Comparison of ENCODE assay signal across 1 cellular context in the genomic region with DNA sequence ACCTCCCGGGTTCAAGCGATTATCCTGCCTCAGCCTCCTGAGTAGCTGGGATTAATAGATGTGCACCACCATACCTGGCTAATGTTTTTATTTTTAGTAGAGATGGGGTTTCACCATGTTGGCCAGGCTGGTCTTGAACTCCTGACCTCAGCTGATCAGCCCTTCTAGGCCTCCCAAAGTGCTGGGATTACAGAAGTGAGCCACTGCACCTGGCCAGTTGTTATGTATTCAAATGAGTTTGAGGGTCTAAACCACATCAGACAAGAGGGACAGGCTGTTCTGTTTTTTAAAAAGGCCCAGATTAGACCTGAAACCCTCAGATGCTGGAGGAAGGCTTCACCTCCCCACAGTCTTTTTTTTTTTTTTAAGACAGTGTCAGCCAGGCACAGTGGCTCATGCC.
A peak's percentile ranks its signal among the peaks of the same experiment; 100 is the strongest.
TF ChIP-seq lines count a peak whose summit lies in the region.

No MANE protein-coding gene starts in this region.

TF ChIP-seq in GM12878, 131 proteins besides CTCF, POLR2A, EP300 and RAD21 (continued from another document and continues in another):
- TF ChIP-seq, protein P1, sequence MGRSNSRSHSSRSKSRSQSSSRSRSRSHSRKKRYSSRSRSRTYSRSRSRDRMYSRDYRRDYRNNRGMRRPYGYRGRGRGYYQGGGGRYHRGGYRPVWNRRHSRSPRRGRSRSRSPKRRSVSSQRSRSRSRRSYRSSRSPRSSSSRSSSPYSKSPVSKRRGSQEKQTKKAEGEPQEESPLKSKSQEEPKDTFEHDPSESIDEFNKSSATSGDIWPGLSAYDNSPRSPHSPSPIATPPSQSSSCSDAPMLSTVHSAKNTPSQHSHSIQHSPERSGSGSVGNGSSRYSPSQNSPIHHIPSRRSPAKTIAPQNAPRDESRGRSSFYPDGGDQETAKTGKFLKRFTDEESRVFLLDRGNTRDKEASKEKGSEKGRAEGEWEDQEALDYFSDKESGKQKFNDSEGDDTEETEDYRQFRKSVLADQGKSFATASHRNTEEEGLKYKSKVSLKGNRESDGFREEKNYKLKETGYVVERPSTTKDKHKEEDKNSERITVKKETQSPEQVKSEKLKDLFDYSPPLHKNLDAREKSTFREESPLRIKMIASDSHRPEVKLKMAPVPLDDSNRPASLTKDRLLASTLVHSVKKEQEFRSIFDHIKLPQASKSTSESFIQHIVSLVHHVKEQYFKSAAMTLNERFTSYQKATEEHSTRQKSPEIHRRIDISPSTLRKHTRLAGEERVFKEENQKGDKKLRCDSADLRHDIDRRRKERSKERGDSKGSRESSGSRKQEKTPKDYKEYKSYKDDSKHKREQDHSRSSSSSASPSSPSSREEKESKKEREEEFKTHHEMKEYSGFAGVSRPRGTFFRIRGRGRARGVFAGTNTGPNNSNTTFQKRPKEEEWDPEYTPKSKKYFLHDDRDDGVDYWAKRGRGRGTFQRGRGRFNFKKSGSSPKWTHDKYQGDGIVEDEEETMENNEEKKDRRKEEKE (IDR thresholded peaks at IDR 0.05), result no peak
- TF ChIP-seq ZNF687 (IDR thresholded peaks at IDR 0.05), result no peak
- TF ChIP-seq, protein P2, sequence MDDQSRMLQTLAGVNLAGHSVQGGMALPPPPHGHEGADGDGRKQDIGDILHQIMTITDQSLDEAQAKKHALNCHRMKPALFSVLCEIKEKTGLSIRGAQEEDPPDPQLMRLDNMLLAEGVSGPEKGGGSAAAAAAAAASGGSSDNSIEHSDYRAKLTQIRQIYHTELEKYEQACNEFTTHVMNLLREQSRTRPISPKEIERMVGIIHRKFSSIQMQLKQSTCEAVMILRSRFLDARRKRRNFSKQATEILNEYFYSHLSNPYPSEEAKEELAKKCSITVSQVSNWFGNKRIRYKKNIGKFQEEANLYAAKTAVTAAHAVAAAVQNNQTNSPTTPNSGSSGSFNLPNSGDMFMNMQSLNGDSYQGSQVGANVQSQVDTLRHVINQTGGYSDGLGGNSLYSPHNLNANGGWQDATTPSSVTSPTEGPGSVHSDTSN (IDR thresholded peaks at IDR 0.05; ENCODE audit: insufficient replicate concordance, low read depth, low read length), result no peak
- TF ChIP-seq ZSCAN29 (IDR thresholded peaks at IDR 0.05), result no peak
- TF ChIP-seq ZNF384 (IDR thresholded peaks at IDR 0.05; ENCODE audit: borderline replicate concordance, low read depth, low read length), result peak; percentile 87
- TF ChIP-seq RAD51 (IDR thresholded peaks at IDR 0.05), result no peak
- no peak for TF ChIP-seq NKRF (conservative IDR thresholded peaks at IDR 0.05)
- TF ChIP-seq, protein P3, sequence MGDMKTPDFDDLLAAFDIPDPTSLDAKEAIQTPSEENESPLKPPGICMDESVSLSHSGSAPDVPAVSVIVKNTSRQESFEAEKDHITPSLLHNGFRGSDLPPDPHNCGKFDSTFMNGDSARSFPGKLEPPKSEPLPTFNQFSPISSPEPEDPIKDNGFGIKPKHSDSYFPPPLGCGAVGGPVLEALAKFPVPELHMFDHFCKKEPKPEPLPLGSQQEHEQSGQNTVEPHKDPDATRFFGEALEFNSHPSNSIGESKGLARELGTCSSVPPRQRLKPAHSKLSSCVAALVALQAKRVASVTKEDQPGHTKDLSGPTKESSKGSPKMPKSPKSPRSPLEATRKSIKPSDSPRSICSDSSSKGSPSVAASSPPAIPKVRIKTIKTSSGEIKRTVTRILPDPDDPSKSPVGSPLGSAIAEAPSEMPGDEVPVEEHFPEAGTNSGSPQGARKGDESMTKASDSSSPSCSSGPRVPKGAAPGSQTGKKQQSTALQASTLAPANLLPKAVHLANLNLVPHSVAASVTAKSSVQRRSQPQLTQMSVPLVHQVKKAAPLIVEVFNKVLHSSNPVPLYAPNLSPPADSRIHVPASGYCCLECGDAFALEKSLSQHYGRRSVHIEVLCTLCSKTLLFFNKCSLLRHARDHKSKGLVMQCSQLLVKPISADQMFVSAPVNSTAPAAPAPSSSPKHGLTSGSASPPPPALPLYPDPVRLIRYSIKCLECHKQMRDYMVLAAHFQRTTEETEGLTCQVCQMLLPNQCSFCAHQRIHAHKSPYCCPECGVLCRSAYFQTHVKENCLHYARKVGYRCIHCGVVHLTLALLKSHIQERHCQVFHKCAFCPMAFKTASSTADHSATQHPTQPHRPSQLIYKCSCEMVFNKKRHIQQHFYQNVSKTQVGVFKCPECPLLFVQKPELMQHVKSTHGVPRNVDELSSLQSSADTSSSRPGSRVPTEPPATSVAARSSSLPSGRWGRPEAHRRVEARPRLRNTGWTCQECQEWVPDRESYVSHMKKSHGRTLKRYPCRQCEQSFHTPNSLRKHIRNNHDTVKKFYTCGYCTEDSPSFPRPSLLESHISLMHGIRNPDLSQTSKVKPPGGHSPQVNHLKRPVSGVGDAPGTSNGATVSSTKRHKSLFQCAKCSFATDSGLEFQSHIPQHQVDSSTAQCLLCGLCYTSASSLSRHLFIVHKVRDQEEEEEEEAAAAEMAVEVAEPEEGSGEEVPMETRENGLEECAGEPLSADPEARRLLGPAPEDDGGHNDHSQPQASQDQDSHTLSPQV (IDR thresholded peaks at IDR 0.05), result no peak
- TF ChIP-seq CHD2 (IDR thresholded peaks at IDR 0.05; ENCODE audit: borderline replicate concordance, low read depth, low read length), result no peak
- TF ChIP-seq ZBTB4 (CRISPR knock-in tag; IDR thresholded peaks at IDR 0.05), result no peak
- no peak for TF ChIP-seq CREM (IDR thresholded peaks at IDR 0.05; ENCODE audit: low read depth)
- no peak for TF ChIP-seq SREBF1 (IDR thresholded peaks at IDR 0.05; ENCODE audit: low read length)
- TF ChIP-seq SUZ12 (IDR thresholded peaks at IDR 0.05; ENCODE audit: unreplicated experiment), result no peak
- peak; percentile 24 to 45; a peak in 3 of 4 replicates for TF ChIP-seq IKZF2 (IDR thresholded peaks at IDR 0.05)
- no peak for TF ChIP-seq BCL3 (IDR thresholded peaks at IDR 0.05; ENCODE audit: borderline replicate concordance, insufficient read depth, low read depth, low read length, poor library complexity, severe bottlenecking)
- no peak for TF ChIP-seq POLR2AphosphoS2 (IDR thresholded peaks at IDR 0.05; ENCODE audit: low read depth, low read length)
- TF ChIP-seq BRCA1 (IDR thresholded peaks at IDR 0.05; ENCODE audit: low read depth, low read length), result no peak
- no peak for TF ChIP-seq CEBPB (IDR thresholded peaks at IDR 0.05; ENCODE audit: borderline replicate concordance in 1 of 2, low read depth in 2 of 2, low read length in 2 of 2)
- no peak for TF ChIP-seq SIX5 (IDR thresholded peaks at IDR 0.05; ENCODE audit: low read depth, low read length, severe bottlenecking)
- no peak for TF ChIP-seq ZBTB40 (IDR thresholded peaks at IDR 0.05; ENCODE audit: borderline replicate concordance)
- no peak for TF ChIP-seq SRF (IDR thresholded peaks at IDR 0.05; ENCODE audit: low read depth in 2 of 2, low read length in 2 of 2)
- TF ChIP-seq GABPA (IDR thresholded peaks at IDR 0.05; ENCODE audit: low read depth), result no peak
- no peak for TF ChIP-seq USF1 (IDR thresholded peaks at IDR 0.05; ENCODE audit: borderline replicate concordance, extremely low read length, insufficient read depth, low read depth, low read length)
- no peak for TF ChIP-seq BMI1 (IDR thresholded peaks at IDR 0.05; ENCODE audit: borderline replicate concordance)
- TF ChIP-seq MXI1 (IDR thresholded peaks at IDR 0.05; ENCODE audit: low read depth, low read length), result no peak
- no peak for TF ChIP-seq SMAD1 (IDR thresholded peaks at IDR 0.05; ENCODE audit: low read depth, partially characterized antibody)
